ENCODE assay signal across 1 cellular context in the genomic region with DNA sequence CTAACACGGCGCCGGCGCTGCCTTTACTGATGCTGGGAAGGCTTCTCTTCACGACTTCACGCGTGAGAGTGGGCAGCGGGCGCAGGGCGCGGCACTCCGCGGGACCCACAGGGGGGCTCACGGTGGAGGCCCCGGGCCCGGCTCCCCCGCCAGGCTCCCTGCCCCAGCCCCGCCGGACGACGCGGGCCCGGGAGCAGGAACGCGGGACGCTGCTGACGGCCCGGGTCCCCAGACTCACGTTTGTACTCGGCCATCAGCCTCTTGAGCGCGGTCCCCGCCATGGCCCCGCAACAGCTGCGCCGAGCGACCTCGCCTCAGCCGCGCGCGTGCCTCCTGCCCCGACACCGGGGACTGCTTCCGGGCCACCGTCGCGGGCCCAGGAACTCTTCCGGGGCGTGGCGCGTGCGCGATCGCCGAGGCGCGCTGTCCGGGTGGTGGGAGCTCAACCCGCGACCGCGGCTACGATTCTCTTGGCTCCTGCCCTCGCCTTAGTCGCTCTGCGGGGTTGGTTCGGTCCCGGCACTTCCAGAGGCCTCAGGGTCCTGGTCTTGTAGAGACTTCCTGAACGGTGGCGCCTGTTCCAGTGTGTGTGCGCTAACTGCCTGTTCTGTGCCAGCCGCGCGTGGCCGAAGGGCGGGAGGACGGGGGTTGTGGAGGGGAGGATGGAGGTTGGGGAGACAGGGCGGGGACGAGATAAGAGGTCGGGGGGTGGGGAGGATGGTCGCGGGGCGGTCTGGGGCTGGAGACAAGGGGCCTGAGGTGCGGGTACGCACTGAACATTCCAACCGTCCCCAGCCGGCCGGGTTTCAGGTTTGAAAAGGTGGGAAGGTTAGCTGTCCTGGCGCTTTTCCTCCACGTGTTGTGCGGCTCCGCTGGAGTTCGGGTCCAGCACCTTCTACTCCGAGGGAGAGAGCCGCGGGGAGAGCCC.
TF ChIP-seq lines count a peak whose summit lies in the region.

A gene with protein sequence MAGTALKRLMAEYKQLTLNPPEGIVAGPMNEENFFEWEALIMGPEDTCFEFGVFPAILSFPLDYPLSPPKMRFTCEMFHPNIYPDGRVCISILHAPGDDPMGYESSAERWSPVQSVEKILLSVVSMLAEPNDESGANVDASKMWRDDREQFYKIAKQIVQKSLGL (minus strand): TSS at position 353 of the 928 bp plus-strand sequence. CDS start 72 bp downstream, at position 281.

TF ChIP-seq in WTC11, 78 proteins besides CTCF, POLR2A, EP300 and RAD21 (continued from another document and continues in another):
- TF ChIP-seq E2F1 (CRISPR knock-in tag; IDR thresholded peaks at IDR 0.05) (peak; percentile 50; the same call in 1 of the 2 replicates), NR1H2 (CRISPR knock-in tag; IDR thresholded peaks at IDR 0.05) (peak; percentile 90), EMX1 (CRISPR knock-in tag; IDR thresholded peaks at IDR 0.05) (no peak), CBFB (CRISPR knock-in tag; IDR thresholded peaks at IDR 0.05; ENCODE audit: low read depth) (no peak), NFE2L1 (CRISPR knock-in tag; IDR thresholded peaks at IDR 0.05) (no peak; the same call in 1 of the 2 replicates), ZNF281 (CRISPR knock-in tag; IDR thresholded peaks at IDR 0.05) (no peak), MXD4 (CRISPR knock-in tag; IDR thresholded peaks at IDR 0.05; ENCODE audit: borderline replicate concordance) (no peak), ELF4 (CRISPR knock-in tag; IDR thresholded peaks at IDR 0.05; ENCODE audit: low read depth) (peak; percentile 86; the same call in 1 of the 2 replicates), TCF7 (CRISPR knock-in tag; IDR thresholded peaks at IDR 0.05; ENCODE audit: low read depth) (no peak), ZNF396 (CRISPR knock-in tag; IDR thresholded peaks at IDR 0.05; ENCODE audit: borderline replicate concordance) (no peak), NFATC4 (CRISPR knock-in tag; IDR thresholded peaks at IDR 0.05) (no peak), GABPB1 (CRISPR knock-in tag; IDR thresholded peaks at IDR 0.05) (peak; percentile 94), ZNF232 (CRISPR knock-in tag; IDR thresholded peaks at IDR 0.05) (peak; percentile 71; the same call in 1 of the 2 replicates), ZBTB21 (CRISPR knock-in tag; IDR thresholded peaks at IDR 0.05; ENCODE audit: borderline replicate concordance) (no peak), GRHL2 (CRISPR knock-in tag; IDR thresholded peaks at IDR 0.05; ENCODE audit: insufficient replicate concordance, severe bottlenecking) (no peak), TP53 (CRISPR knock-in tag; IDR thresholded peaks at IDR 0.05) (peak; percentile 80; the same call in 1 of the 2 replicates), PRRX2 (CRISPR knock-in tag; IDR thresholded peaks at IDR 0.05) (no peak), KAT7 (CRISPR knock-in tag; IDR thresholded peaks at IDR 0.05; ENCODE audit: borderline replicate concordance) (no peak), FOXK1 (CRISPR knock-in tag; IDR thresholded peaks at IDR 0.05) (peak; percentile 91), FOXJ3 (CRISPR knock-in tag; IDR thresholded peaks at IDR 0.05; ENCODE audit: borderline replicate concordance) (no peak), SOX15 (CRISPR knock-in tag; IDR thresholded peaks at IDR 0.05) (no peak), HMGA2 (CRISPR knock-in tag; IDR thresholded peaks at IDR 0.05) (no peak), NR3C1 (CRISPR knock-in tag; conservative IDR thresholded peaks at IDR 0.05; ENCODE audit: low read depth) (no peak), ZNF532 (CRISPR knock-in tag; IDR thresholded peaks at IDR 0.05; ENCODE audit: borderline replicate concordance) (no peak; the same call in 1 of the 2 replicates), FOXP1 (CRISPR knock-in tag; IDR thresholded peaks at IDR 0.05; ENCODE audit: borderline replicate concordance) (peak; percentile 76; the same call in 1 of the 2 replicates), OVOL2 (CRISPR knock-in tag; IDR thresholded peaks at IDR 0.05; ENCODE audit: borderline replicate concordance) (no peak), ZNF121 (CRISPR knock-in tag; IDR thresholded peaks at IDR 0.05) (no peak), ZNF263 (CRISPR knock-in tag; IDR thresholded peaks at IDR 0.05; ENCODE audit: low read depth) (no peak; the same call in 1 of the 2 replicates)
- TF ChIP-seq, protein P1, sequence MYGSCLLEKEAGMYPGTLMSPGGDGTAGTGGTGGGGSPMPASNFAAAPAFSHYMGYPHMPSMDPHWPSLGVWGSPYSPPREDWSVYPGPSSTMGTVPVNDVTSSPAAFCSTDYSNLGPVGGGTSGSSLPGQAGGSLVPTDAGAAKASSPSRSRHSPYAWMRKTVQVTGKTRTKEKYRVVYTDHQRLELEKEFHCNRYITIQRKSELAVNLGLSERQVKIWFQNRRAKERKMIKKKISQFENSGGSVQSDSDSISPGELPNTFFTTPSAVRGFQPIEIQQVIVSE (CRISPR knock-in tag; IDR thresholded peaks at IDR 0.05; ENCODE audit: borderline replicate concordance): no peak
- TF ChIP-seq, protein P2, sequence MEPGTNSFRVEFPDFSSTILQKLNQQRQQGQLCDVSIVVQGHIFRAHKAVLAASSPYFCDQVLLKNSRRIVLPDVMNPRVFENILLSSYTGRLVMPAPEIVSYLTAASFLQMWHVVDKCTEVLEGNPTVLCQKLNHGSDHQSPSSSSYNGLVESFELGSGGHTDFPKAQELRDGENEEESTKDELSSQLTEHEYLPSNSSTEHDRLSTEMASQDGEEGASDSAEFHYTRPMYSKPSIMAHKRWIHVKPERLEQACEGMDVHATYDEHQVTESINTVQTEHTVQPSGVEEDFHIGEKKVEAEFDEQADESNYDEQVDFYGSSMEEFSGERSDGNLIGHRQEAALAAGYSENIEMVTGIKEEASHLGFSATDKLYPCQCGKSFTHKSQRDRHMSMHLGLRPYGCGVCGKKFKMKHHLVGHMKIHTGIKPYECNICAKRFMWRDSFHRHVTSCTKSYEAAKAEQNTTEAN (CRISPR knock-in tag; IDR thresholded peaks at IDR 0.05): no peak
- TF ChIP-seq, protein P3, sequence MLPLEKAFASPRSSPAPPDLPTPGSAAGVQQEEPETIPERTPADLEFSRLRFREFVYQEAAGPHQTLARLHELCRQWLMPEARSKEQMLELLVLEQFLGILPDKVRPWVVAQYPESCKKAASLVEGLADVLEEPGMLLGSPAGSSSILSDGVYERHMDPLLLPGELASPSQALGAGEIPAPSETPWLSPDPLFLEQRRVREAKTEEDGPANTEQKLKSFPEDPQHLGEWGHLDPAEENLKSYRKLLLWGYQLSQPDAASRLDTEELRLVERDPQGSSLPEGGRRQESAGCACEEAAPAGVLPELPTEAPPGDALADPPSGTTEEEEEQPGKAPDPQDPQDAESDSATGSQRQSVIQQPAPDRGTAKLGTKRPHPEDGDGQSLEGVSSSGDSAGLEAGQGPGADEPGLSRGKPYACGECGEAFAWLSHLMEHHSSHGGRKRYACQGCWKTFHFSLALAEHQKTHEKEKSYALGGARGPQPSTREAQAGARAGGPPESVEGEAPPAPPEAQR (CRISPR knock-in tag; IDR thresholded peaks at IDR 0.05): no peak
- TF ChIP-seq, protein P4, sequence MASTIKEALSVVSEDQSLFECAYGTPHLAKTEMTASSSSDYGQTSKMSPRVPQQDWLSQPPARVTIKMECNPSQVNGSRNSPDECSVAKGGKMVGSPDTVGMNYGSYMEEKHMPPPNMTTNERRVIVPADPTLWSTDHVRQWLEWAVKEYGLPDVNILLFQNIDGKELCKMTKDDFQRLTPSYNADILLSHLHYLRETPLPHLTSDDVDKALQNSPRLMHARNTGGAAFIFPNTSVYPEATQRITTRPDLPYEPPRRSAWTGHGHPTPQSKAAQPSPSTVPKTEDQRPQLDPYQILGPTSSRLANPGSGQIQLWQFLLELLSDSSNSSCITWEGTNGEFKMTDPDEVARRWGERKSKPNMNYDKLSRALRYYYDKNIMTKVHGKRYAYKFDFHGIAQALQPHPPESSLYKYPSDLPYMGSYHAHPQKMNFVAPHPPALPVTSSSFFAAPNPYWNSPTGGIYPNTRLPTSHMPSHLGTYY (CRISPR knock-in tag; IDR thresholded peaks at IDR 0.05): no peak
- TF ChIP-seq, protein P5, sequence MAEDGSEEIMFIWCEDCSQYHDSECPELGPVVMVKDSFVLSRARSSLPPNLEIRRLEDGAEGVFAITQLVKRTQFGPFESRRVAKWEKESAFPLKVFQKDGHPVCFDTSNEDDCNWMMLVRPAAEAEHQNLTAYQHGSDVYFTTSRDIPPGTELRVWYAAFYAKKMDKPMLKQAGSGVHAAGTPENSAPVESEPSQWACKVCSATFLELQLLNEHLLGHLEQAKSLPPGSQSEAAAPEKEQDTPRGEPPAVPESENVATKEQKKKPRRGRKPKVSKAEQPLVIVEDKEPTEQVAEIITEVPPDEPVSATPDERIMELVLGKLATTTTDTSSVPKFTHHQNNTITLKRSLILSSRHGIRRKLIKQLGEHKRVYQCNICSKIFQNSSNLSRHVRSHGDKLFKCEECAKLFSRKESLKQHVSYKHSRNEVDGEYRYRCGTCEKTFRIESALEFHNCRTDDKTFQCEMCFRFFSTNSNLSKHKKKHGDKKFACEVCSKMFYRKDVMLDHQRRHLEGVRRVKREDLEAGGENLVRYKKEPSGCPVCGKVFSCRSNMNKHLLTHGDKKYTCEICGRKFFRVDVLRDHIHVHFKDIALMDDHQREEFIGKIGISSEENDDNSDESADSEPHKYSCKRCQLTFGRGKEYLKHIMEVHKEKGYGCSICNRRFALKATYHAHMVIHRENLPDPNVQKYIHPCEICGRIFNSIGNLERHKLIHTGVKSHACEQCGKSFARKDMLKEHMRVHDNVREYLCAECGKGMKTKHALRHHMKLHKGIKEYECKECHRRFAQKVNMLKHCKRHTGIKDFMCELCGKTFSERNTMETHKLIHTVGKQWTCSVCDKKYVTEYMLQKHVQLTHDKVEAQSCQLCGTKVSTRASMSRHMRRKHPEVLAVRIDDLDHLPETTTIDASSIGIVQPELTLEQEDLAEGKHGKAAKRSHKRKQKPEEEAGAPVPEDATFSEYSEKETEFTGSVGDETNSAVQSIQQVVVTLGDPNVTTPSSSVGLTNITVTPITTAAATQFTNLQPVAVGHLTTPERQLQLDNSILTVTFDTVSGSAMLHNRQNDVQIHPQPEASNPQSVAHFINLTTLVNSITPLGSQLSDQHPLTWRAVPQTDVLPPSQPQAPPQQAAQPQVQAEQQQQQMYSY (CRISPR knock-in tag; IDR thresholded peaks at IDR 0.05): peak; percentile 47; the same call in 1 of the 2 replicates
- TF ChIP-seq, protein P6, sequence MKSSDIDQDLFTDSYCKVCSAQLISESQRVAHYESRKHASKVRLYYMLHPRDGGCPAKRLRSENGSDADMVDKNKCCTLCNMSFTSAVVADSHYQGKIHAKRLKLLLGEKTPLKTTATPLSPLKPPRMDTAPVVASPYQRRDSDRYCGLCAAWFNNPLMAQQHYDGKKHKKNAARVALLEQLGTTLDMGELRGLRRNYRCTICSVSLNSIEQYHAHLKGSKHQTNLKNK (CRISPR knock-in tag; IDR thresholded peaks at IDR 0.05): no peak
